ENCODE assay signal across 1 cellular context in genomic region chr3:129026728-129027543, GRCh38.
TF ChIP-seq lines count a peak whose summit lies in the region.

No MANE protein-coding gene starts in this region.

TF ChIP-seq in H1, 55 proteins besides CTCF, POLR2A, EP300 and RAD21:
- TF ChIP-seq SRF (IDR thresholded peaks at IDR 0.05; ENCODE audit: low read depth, low read length): no peak
- TF ChIP-seq PHF8 (conservative IDR thresholded peaks at IDR 0.05; ENCODE audit: low read depth, low read length): no peak
- peak in 1 of 2 experiments; percentile 92; a peak in 2 of 4 replicates for TF ChIP-seq HDAC2 (IDR thresholded peaks at IDR 0.05; ENCODE audit: borderline replicate concordance in 1 of 2, low read depth in 2 of 2, low read length in 2 of 2)
- no peak for TF ChIP-seq EZH2 (IDR thresholded peaks at IDR 0.05; ENCODE audit: low read depth, low read length, severe bottlenecking)
- TF ChIP-seq KDM4A (IDR thresholded peaks at IDR 0.05; ENCODE audit: low read depth, low read length, severe bottlenecking): peak; percentile 97
- no peak for TF ChIP-seq NRF1 (IDR thresholded peaks at IDR 0.05; ENCODE audit: low read depth, low read length)
- TF ChIP-seq RNF2 (IDR thresholded peaks at IDR 0.05; ENCODE audit: borderline replicate concordance, low read depth, low read length, missing control alignments, poor library complexity, severe bottlenecking): peak; percentile 54
- TF ChIP-seq RBBP5 (IDR thresholded peaks at IDR 0.05; ENCODE audit: borderline replicate concordance, low read depth, low read length): peak; percentile 31; the same call in 1 of the 2 replicates
- TF ChIP-seq SAP30 (IDR thresholded peaks at IDR 0.05; ENCODE audit: insufficient read depth, insufficient replicate concordance, low read length): no peak
- TF ChIP-seq SP1 (IDR thresholded peaks at IDR 0.05; ENCODE audit: low read depth, low read length): 0 out of 2 replicates have a peak, but pooled peaks have one; percentile 56
- no peak for TF ChIP-seq CHD1 (IDR thresholded peaks at IDR 0.05; ENCODE audit: low read depth, low read length)
- TF ChIP-seq SP4 (IDR thresholded peaks at IDR 0.05; ENCODE audit: low read length): no peak
- no peak for TF ChIP-seq MAFK (IDR thresholded peaks at IDR 0.05; ENCODE audit: low read depth, low read length)
- peak; percentile 99 for TF ChIP-seq MAX (IDR thresholded peaks at IDR 0.05)
- TF ChIP-seq POU5F1 (IDR thresholded peaks at IDR 0.05; ENCODE audit: low read depth, low read length): no peak
- no peak for TF ChIP-seq SIX5 (IDR thresholded peaks at IDR 0.05; ENCODE audit: low read depth, low read length)
- no peak for TF ChIP-seq CEBPB (IDR thresholded peaks at IDR 0.05; ENCODE audit: low read depth, low read length)
- TF ChIP-seq BCL11A (IDR thresholded peaks at IDR 0.05; ENCODE audit: low read depth in 2 of 2, low read length in 2 of 2): no peak
- peak; percentile 99 for TF ChIP-seq E2F6 (IDR thresholded peaks at IDR 0.05)
- TF ChIP-seq GABPA (IDR thresholded peaks at IDR 0.05; ENCODE audit: borderline replicate concordance, insufficient read depth, low read length): no peak
- TF ChIP-seq BACH1 (IDR thresholded peaks at IDR 0.05; ENCODE audit: low read length): no peak
- 0 out of 2 replicates have a peak, but pooled peaks have one; percentile 31 for TF ChIP-seq CHD2 (IDR thresholded peaks at IDR 0.05; ENCODE audit: low read length)
- TF ChIP-seq RFX5 (IDR thresholded peaks at IDR 0.05; ENCODE audit: borderline replicate concordance, low read depth, low read length): no peak
- TF ChIP-seq ATF3 (IDR thresholded peaks at IDR 0.05; ENCODE audit: insufficient read depth, low read depth, low read length): no peak
- no peak for TF ChIP-seq EGR1 (IDR thresholded peaks at IDR 0.05; ENCODE audit: borderline replicate concordance, low read depth, low read length)
- TF ChIP-seq KDM1A (IDR thresholded peaks at IDR 0.05; ENCODE audit: borderline replicate concordance, low read length): 0 out of 2 replicates have a peak, but pooled peaks have one; percentile 51
- no peak for TF ChIP-seq JUND (IDR thresholded peaks at IDR 0.05; ENCODE audit: low read length)
- no peak for TF ChIP-seq TAF1 (IDR thresholded peaks at IDR 0.05; ENCODE audit: low read depth, low read length)
- no peak for TF ChIP-seq SIN3A (conservative IDR thresholded peaks at IDR 0.05 in 1 of 2, IDR thresholded peaks at IDR 0.05 in 1 of 2; ENCODE audit: low read depth in 1 of 2, low read length in 2 of 2)
- peak; percentile 59 for TF ChIP-seq CREB1 (IDR thresholded peaks at IDR 0.05)
- TF ChIP-seq TEAD4 (IDR thresholded peaks at IDR 0.05; ENCODE audit: low read depth, low read length): no peak
- no peak for TF ChIP-seq YY1 (IDR thresholded peaks at IDR 0.05; ENCODE audit: low read depth, low read length)
- peak; percentile 77 for TF ChIP-seq CTBP2 (IDR thresholded peaks at IDR 0.05; ENCODE audit: borderline replicate concordance, insufficient read depth, insufficient read length, low read length)
- TF ChIP-seq SUZ12 (IDR thresholded peaks at IDR 0.05; ENCODE audit: low read length): no peak
- 0 out of 2 replicates have a peak, but pooled peaks have one; percentile 1 for TF ChIP-seq TCF12 (IDR thresholded peaks at IDR 0.05; ENCODE audit: low read depth, low read length)
TF ChIP-seq in H1: peak in this region for 12.
